Comparison of ENCODE assay signal across 16 cellular contexts in genomic region chr3:157667493-157667892, GRCh38.
"Had no signal": no experiment of that assay in that cellular context is flagged by ENCODE, and none has a peak within 500 bp of the region (broad histone marks: within the 10 kb centered on the region; RNA-seq: fewer than 3 reads in every experiment).

No MANE protein-coding gene starts in this region.

- H3K4me3 ChIP-seq: esophagus squamous epithelium, gastroesophageal sphincter, pancreas had no signal

- H3K27ac ChIP-seq: esophagus squamous epithelium, gastroesophageal sphincter, pancreas had no signal

- FAIRE-seq: pancreas, small intestine had no signal

- H3K36me3 ChIP-seq: esophagus squamous epithelium, gastroesophageal sphincter, pancreas had no signal

- H3K9me3 ChIP-seq: esophagus squamous epithelium, gastroesophageal sphincter, pancreas had no signal

- DNase-seq: dermis blood vessel endothelial cell; esophagus squamous epithelium; foreskin fibroblast; head of caudate nucleus; hippocampal formation; kidney glomerular epithelial cell; mesendoderm; naive B cell; occipital lobe; pancreas; right cardiac atrium; small intestine; stimulated activated CD4-positive, alpha-beta T cell treated with anti-CD3 and anti-CD28 coated beads, Interleukin-12 subunit alpha, Interleukin-12 subunit beta, amount 100 ng/mL, for 4 hours; stimulated activated naive CD4-positive, alpha-beta T cell; trophoblast cell had no signal

- H3K27me3 ChIP-seq: esophagus squamous epithelium, gastroesophageal sphincter, pancreas had no signal

- ATAC-seq: gastroesophageal sphincter, pancreas, right cardiac atrium had no signal
